Comparison of ENCODE assay signal across 2 cellular contexts in genomic region chr11:111559791-111560190, GRCh38.
TF ChIP-seq lines count a peak whose summit lies in the region.

No MANE protein-coding gene starts in this region.

TF ChIP-seq in SK-N-SH, 30 proteins besides CTCF, POLR2A, EP300 and RAD21 (continued from another document):
- TF ChIP-seq GABPA (IDR thresholded peaks at IDR 0.05; ENCODE audit: low read depth): no peak
TF ChIP-seq in SK-N-SH: peak in this region for 1.

TF ChIP-seq in SK-N-SH treated with all-trans-retinoic acid at 6 μM for 48 hours, 23 proteins besides CTCF, POLR2A, EP300 and RAD21 (continued from another document):
- TF ChIP-seq POU6F1 (CRISPR knock-in tag; IDR thresholded peaks at IDR 0.05; ENCODE audit: borderline replicate concordance, low read depth): no peak
- TF ChIP-seq PATZ1 (CRISPR knock-in tag; IDR thresholded peaks at IDR 0.05; ENCODE audit: borderline replicate concordance): no peak
- no peak for TF ChIP-seq OSR1 (CRISPR knock-in tag; IDR thresholded peaks at IDR 0.05)
- TF ChIP-seq PPARA (CRISPR knock-in tag; IDR thresholded peaks at IDR 0.05; ENCODE audit: borderline replicate concordance): no peak
- no peak for TF ChIP-seq ZNF8 (CRISPR knock-in tag; IDR thresholded peaks at IDR 0.05)
